Comparison of ENCODE assay signal across 8 cellular contexts in genomic region chr2:47867205-47867604, GRCh38. TPM values are rescaled to one million over a fixed set of nuclear protein-coding genes. Genes with fewer than 3 reads are reported as not detected.
DNase-seq lines count a peak whose midpoint lies in the region; ATAC-seq, FAIRE-seq and TF ChIP-seq lines count a peak whose summit lies in the region.

No MANE protein-coding gene starts in this region.

- 52% methylated on average over 2 of the region's 2 CpGs for WGBS in GM12878 (ENCODE audit: insufficient coverage, insufficient replicate concordance, low lambda C conversion rate, missing lambda C conversion rate)

- RAD21 ChIA-PET in GM12878 (lab: Charles Lee; ENCODE audit: unreplicated experiment) = interaction anchor here (1.5 kb wide), 1 partner anchor 32 kb away, joined by 8 read pairs; no protein-coding TSS in a partner anchor

- no peak for DNase-seq in stimulated activated naive CD8-positive, alpha-beta T cell treated with anti-CD3 and anti-CD28 coated beads, Interleukin-15, amount 100 ng/mL, for 72 hours
- DNase-seq in GM12878 (ENCODE audit: low read depth, low spot score) (no peak), kidney glomerular epithelial cell (lab: John Stamatoyannopoulos, UW) (peak; percentile 72), epidermal melanocyte (ENCODE audit: insufficient read length, low spot score) (no peak)
- no peak for DNase-seq in activated CD4-positive, alpha-beta T cell treated with anti-CD3 and anti-CD28 coated beads, Interleukin-2, amount 10 ng/mL, durations not matched to agents 7 days and 5 days

- no peaks in the 10 kb centered on the region; the same call in 1 of the 2 replicates for H4K20me1 ChIP-seq in GM12878 (ENCODE audit: control insufficient read depth, insufficient read depth)

- no peak overlapping the region for H2AFZ ChIP-seq in GM12878 (ENCODE audit: control insufficient read depth, low read depth, low read length)

- no peak overlapping the region for H3K4me3 Mint-ChIP-seq in stimulated activated naive CD8-positive, alpha-beta T cell treated with anti-CD3 and anti-CD28 coated beads, Interleukin-15, Interleukin-2, amounts not matched to agents 100 ng/mL and 50 ng/mL, for 24 hours
- no peak overlapping the region for H3K4me3 Mint-ChIP-seq in stimulated activated naive CD8-positive, alpha-beta T cell treated with anti-CD3 and anti-CD28 coated beads, Interleukin-15, amount 100 ng/mL, for 72 hours
- H3K4me3 Mint-ChIP-seq in activated CD4-positive, alpha-beta T cell treated with anti-CD3 and anti-CD28 coated beads, Interleukin-2, amount 10 ng/mL, durations not matched to agents 7 days and 5 days = no peak overlapping the region

- CTCF ChIA-PET in GM12878 (lab: Yijun Ruan, JAX) = interaction anchor here (1.2 to 6.6 kb wide), 2 partner anchors 9 to 226 kb away, joined by 3 to 39 read pairs; no protein-coding TSS in a partner anchor
- CTCF ChIA-PET in activated CD4-positive, alpha-beta T cell treated with anti-CD3 and anti-CD28 coated beads, Interleukin-2, amount 10 ng/mL, durations not matched to agents 7 days and 5 days (lab: Charles Lee) = interaction anchor here (0.5 kb wide), 1 partner anchor 627 kb away, joined by 3 read pairs; no protein-coding TSS in a partner anchor

- H3K27ac ChIP-seq in GM12878 (ENCODE audit: control insufficient read depth, insufficient read depth) = 0 out of 2 replicates have a peak overlapping the region, but pooled peaks have one; percentile 8

- no peak for FAIRE-seq in GM12878 (lab: Jason Lieb, UNC)

- no peak overlapping the region for H3K9ac ChIP-seq in GM12878 (ENCODE audit: control insufficient read depth, insufficient read depth, low read length)

- no peaks in the 10 kb centered on the region for H3K9me3 ChIP-seq in GM12878 (replicated peaks; ENCODE audit: control insufficient read depth, insufficient read depth, low read length)

- in situ Hi-C loops in GM12878 (cut with MboI) = loop anchor here (5.0 kb wide), 1 partner anchor 555 kb away; no protein-coding TSS in a partner anchor

- intact Hi-C loops in GM12878 (cut with micrococcal nuclease; ENCODE audit: unreplicated experiment) = no loop called here

- H3K27ac Mint-ChIP-seq in stimulated activated naive CD8-positive, alpha-beta T cell treated with anti-CD3 and anti-CD28 coated beads, Interleukin-15, Interleukin-2, amounts not matched to agents 100 ng/mL and 50 ng/mL, for 24 hours = peak overlapping the region; percentile 50
- no peak overlapping the region for H3K27ac Mint-ChIP-seq in stimulated activated naive CD8-positive, alpha-beta T cell treated with anti-CD3 and anti-CD28 coated beads, Interleukin-15, amount 100 ng/mL, for 72 hours
- H3K27ac Mint-ChIP-seq in activated CD4-positive, alpha-beta T cell treated with anti-CD3 and anti-CD28 coated beads, Interleukin-2, amount 10 ng/mL, durations not matched to agents 7 days and 5 days = no peak overlapping the region

- no peaks in the 10 kb centered on the region for H3K27me3 ChIP-seq in GM12878 (replicated peaks in 1 of 2; ENCODE audit: control insufficient read depth in 2 of 2, insufficient read depth in 2 of 2, low read length in 1 of 2)

- H3K4me1 ChIP-seq in GM12878 (ENCODE audit: control insufficient read depth, insufficient read depth, low read length) = no peaks in the 10 kb centered on the region

- TF ChIP-seq RAD21 in GM12878 (IDR thresholded peaks at IDR 0.05; ENCODE audit: insufficient read depth, low read depth, low read length) = no peak

- ATAC-seq in stimulated activated naive CD8-positive, alpha-beta T cell treated with anti-CD3 and anti-CD28 coated beads, Interleukin-15, amount 100 ng/mL, for 72 hours = no peak
- ATAC-seq in GM12878 (peak; percentile 23; the same call in 1 of the 3 replicates), HG02938 (IDR thresholded peaks at IDR 0.05; ENCODE audit: unreplicated experiment) (no peak), GM21381 (IDR thresholded peaks at IDR 0.05; ENCODE audit: unreplicated experiment) (no peak)

- H3K4me2 ChIP-seq in GM12878 (ENCODE audit: control insufficient read depth, insufficient read depth) = no peak overlapping the region

- peaks cover 36% of the 10 kb centered on the region for H3K36me3 Mint-ChIP-seq in stimulated activated naive CD8-positive, alpha-beta T cell treated with anti-CD3 and anti-CD28 coated beads, Interleukin-15, Interleukin-2, amounts not matched to agents 100 ng/mL and 50 ng/mL, for 24 hours (ENCODE audit: low read depth)
- H3K36me3 Mint-ChIP-seq in activated CD4-positive, alpha-beta T cell treated with anti-CD3 and anti-CD28 coated beads, Interleukin-2, amount 10 ng/mL, durations not matched to agents 7 days and 5 days (ENCODE audit: low read depth) = peaks cover 31% of the 10 kb centered on the region

- SMC1A ChIA-PET in GM12878 (lab: Charles Lee; ENCODE audit: uncharacterized antibody, unreplicated experiment) = interaction anchor here (0.7 to 6.0 kb wide), 6 partner anchors 9 to 40 kb away, joined by 3 to 33 read pairs (median 4); no protein-coding TSS in a partner anchor

- no peak for TF ChIP-seq CTCF in GM12878 (IDR thresholded peaks at IDR 0.05 in 2 of 3, conservative IDR thresholded peaks at IDR 0.05 in 1 of 3; ENCODE audit: control insufficient read depth in 2 of 3, extremely low read depth in 1 of 3, insufficient read depth in 1 of 3, low read depth in 3 of 3, low read length in 3 of 3)

- no peak overlapping the region for H3K4me3 ChIP-seq in GM12878

- H3K27me3 Mint-ChIP-seq in stimulated activated naive CD8-positive, alpha-beta T cell treated with anti-CD3 and anti-CD28 coated beads, Interleukin-15, Interleukin-2, amounts not matched to agents 100 ng/mL and 50 ng/mL, for 24 hours = no peaks in the 10 kb centered on the region
- no peaks in the 10 kb centered on the region for H3K27me3 Mint-ChIP-seq in stimulated activated naive CD8-positive, alpha-beta T cell treated with anti-CD3 and anti-CD28 coated beads, Interleukin-15, amount 100 ng/mL, for 72 hours
- H3K27me3 Mint-ChIP-seq in activated CD4-positive, alpha-beta T cell treated with anti-CD3 and anti-CD28 coated beads, Interleukin-2, amount 10 ng/mL, durations not matched to agents 7 days and 5 days = no peaks in the 10 kb centered on the region

- H3K79me2 ChIP-seq in GM12878 (ENCODE audit: control insufficient read depth, insufficient read depth, low read length) = peaks cover 59% of the 10 kb centered on the region

- H3K36me3 ChIP-seq in GM12878 (ENCODE audit: control insufficient read depth in 2 of 2, insufficient read depth in 2 of 2, low read length in 1 of 2) = peaks cover 6% of the 10 kb centered on the region in 2 experiments; a peak in 3 of 4 replicates

- TF ChIP-seq EP300 in GM12878 (IDR thresholded peaks at IDR 0.05; ENCODE audit: borderline replicate concordance in 1 of 2, control insufficient read depth in 1 of 2, low read depth in 2 of 2, low read length in 2 of 2) = no peak

- H3K4me1 Mint-ChIP-seq in stimulated activated naive CD8-positive, alpha-beta T cell treated with anti-CD3 and anti-CD28 coated beads, Interleukin-15, Interleukin-2, amounts not matched to agents 100 ng/mL and 50 ng/mL, for 24 hours (ENCODE audit: low read depth) = peaks cover 94% of the 10 kb centered on the region
- peaks cover 73% of the 10 kb centered on the region for H3K4me1 Mint-ChIP-seq in stimulated activated naive CD8-positive, alpha-beta T cell treated with anti-CD3 and anti-CD28 coated beads, Interleukin-15, amount 100 ng/mL, for 72 hours
- peaks cover 51% of the 10 kb centered on the region for H3K4me1 Mint-ChIP-seq in activated CD4-positive, alpha-beta T cell treated with anti-CD3 and anti-CD28 coated beads, Interleukin-2, amount 10 ng/mL, durations not matched to agents 7 days and 5 days

- POLR2A ChIA-PET in GM12878 (lab: Charles Lee) = interaction anchor here (0.6 kb wide), 1 partner anchor 17 kb away, joined by 3 read pairs; no protein-coding TSS in a partner anchor
- POLR2A ChIA-PET in activated CD4-positive, alpha-beta T cell treated with anti-CD3 and anti-CD28 coated beads, Interleukin-2, amount 10 ng/mL, durations not matched to agents 7 days and 5 days (lab: Charles Lee) = no interaction called here

- TF ChIP-seq POLR2A in GM12878 (IDR thresholded peaks at IDR 0.05; ENCODE audit: low read depth, low read length) = no peak

- no peaks in the 10 kb centered on the region for H3K9me3 Mint-ChIP-seq in stimulated activated naive CD8-positive, alpha-beta T cell treated with anti-CD3 and anti-CD28 coated beads, Interleukin-15, Interleukin-2, amounts not matched to agents 100 ng/mL and 50 ng/mL, for 24 hours
- H3K9me3 Mint-ChIP-seq in stimulated activated naive CD8-positive, alpha-beta T cell treated with anti-CD3 and anti-CD28 coated beads, Interleukin-15, amount 100 ng/mL, for 72 hours = no peaks in the 10 kb centered on the region
- H3K9me3 Mint-ChIP-seq in activated CD4-positive, alpha-beta T cell treated with anti-CD3 and anti-CD28 coated beads, Interleukin-2, amount 10 ng/mL, durations not matched to agents 7 days and 5 days = no peaks in the 10 kb centered on the region

- no TSS peak for BruUV-seq in GM12878 (replicated peaks; lab: Mats Ljungman, UMichigan)

TF ChIP-seq in GM12878, 131 proteins besides CTCF, POLR2A, EP300 and RAD21 (continues in another document):
- TF ChIP-seq SIX5 (IDR thresholded peaks at IDR 0.05; ENCODE audit: low read depth, low read length, severe bottlenecking) = no peak

RNA-seq across cellular contexts. Expression of gene FBXO11, which starts 39.1 kb away (rescaled TPM):
- total RNA-seq in GM12878 (2013; cell fraction: nucleolus; rRNA removed) = 119 and 126 TPM in 2 replicates
- total RNA-seq in GM12878 (2014; rRNA removed) (20.5 and 27.1 TPM in 2 replicates), GM12878 (2014; rRNA removed; fragmentation: Illumina TruSeq; extraction: Trizol) (25.4 and 29.4 TPM in 2 replicates), GM12878 (2021) (30.6 and 31.6 TPM in 2 replicates)
- 8.5 TPM for polyA plus RNA-seq in GM12878 (2011; ENCODE audit: low read depth)
- polyA plus RNA-seq in GM12878 (2011; rRNA removed) (38.9 and 51.8 TPM in 2 replicates), GM12878 (2014; fragmentation: Illumina TruSeq; extraction: Trizol) (30.9 and 33.2 TPM in 2 replicates), GM12878 (2014; fragmentation: Nextera tagmentation; extraction: Ambion mirVana) (1 to 10 TPM; 7.1 to 8.8 TPM), GM12878 (2014; rRNA removed) (20.3 and 24.5 TPM in 2 replicates), GM12878 (2016; fragmentation: Nextera tagmentation; extraction: Ambion mirVana) (1 to 10 TPM; 5.9 to 9.1 TPM)
- polyA plus RNA-seq in GM12878 (2011; cell fraction: cytosol; rRNA removed) = 21.9 and 28.0 TPM in 2 replicates
- polyA plus RNA-seq in GM12878 (2011; cell fraction: nucleus; rRNA removed) = 79.0 and 79.4 TPM in 2 replicates
- 24.7 and 28.8 TPM in 2 replicates for polyA plus RNA-seq in GM12878 (2012)
- polyA minus RNA-seq in GM12878 (2011; rRNA and poly(A)+ RNA removed) = 36.1 and 66.3 TPM in 2 replicates
- 15.9 and 21.2 TPM in 2 replicates for polyA minus RNA-seq in GM12878 (2011; cell fraction: cytosol; rRNA and poly(A)+ RNA removed)
- polyA minus RNA-seq in GM12878 (2011; cell fraction: nucleus; rRNA and poly(A)+ RNA removed) = 25.4 and 41.0 TPM in 2 replicates
- total RNA-seq in activated CD4-positive, alpha-beta T cell treated with anti-CD3 and anti-CD28 coated beads, Interleukin-2, amount 10 ng/mL, durations not matched to agents 7 days and 5 days = 10 to 100 TPM; 49.3 to 58.5 TPM
